8 cellular contexts compared by ENCODE assay signal in genomic region chr7:100429637-100430449, GRCh38. TPM values are rescaled to one million over a fixed set of nuclear protein-coding genes. Genes with fewer than 3 reads are reported as not detected.
DNase-seq lines count a peak whose midpoint lies in the region; ATAC-seq and TF ChIP-seq lines count a peak whose summit lies in the region.

TSS of gene MEPCE (plus strand) at chr7:100429831. CDS start at chr7:100430019, 188 bp downstream.

- peaks cover 0 to 6% (median 0%) of the 10 kb centered on the region in 4 donors for H3K9me3 ChIP-seq in upper lobe of left lung

- peaks cover 26 to 52% (median 31%) of the 10 kb centered on the region in 4 donors for H3K4me1 ChIP-seq in upper lobe of left lung

- H3K36me3 ChIP-seq in upper lobe of left lung, result peaks cover 5 to 31% (median 25%) of the 10 kb centered on the region in 4 donors

- TF ChIP-seq CTCF in GM13977 (IDR thresholded peaks at IDR 0.05; ENCODE audit: extremely low read depth, insufficient read depth, missing control alignments) (no peak), progenitor cell of endocrine pancreas (IDR thresholded peaks at IDR 0.05; ENCODE audit: unreplicated experiment) (no peak), upper lobe of left lung (IDR thresholded peaks at IDR 0.05) (peak in 1 of 6 experiments; percentile 7)

- WGBS in upper lobe of left lung, 2 donors, result 1 to 3% methylated on average over 14 to 57 of the region's 94 CpGs

- ATAC-seq in HG02884 (IDR thresholded peaks at IDR 0.05; ENCODE audit: unreplicated experiment) (peak; percentile 34), left cardiac atrium (peak; percentile 77 to 80), upper lobe of left lung (ENCODE audit: low FRiP score in 2 of 2) (peak; percentile 84)

- intact Hi-C loops in T-helper 2 cell treated with Interferon-gamma antibody and Interleukin-4, amounts not matched to agents 100 ng/mL and 5 ng/mL, for 36 hours (cut with micrococcal nuclease), result loop anchor here (1.0 to 10.0 kb wide), 10 partner anchors 49 to 925 kb away; partner anchors contain the start of genes AGFG2, FBXO24, GNB2 and LAMTOR4
- intact Hi-C loops in left cardiac atrium (cut with DNase I), result no loop called here

- TF ChIP-seq EP300 in upper lobe of left lung (IDR thresholded peaks at IDR 0.05), result no peak

- H3K27me3 Mint-ChIP-seq in progenitor cell of endocrine pancreas, result no peaks in the 10 kb centered on the region

- in situ Hi-C loops in GM13977 (cut with MboI; ENCODE audit: low pct_unique_long_range_greater_than_20kb, low sequenced_read_pairs, unreplicated experiment), result no loop called here

- peak within 1 kb of the TSS; percentile 98 to 100 (median 100) for H3K27ac ChIP-seq in upper lobe of left lung

- H3K4me1 Mint-ChIP-seq in progenitor cell of endocrine pancreas (ENCODE audit: low read depth), result peaks cover 20% of the 10 kb centered on the region

- H3K27ac Mint-ChIP-seq in progenitor cell of endocrine pancreas, result peak within 1 kb of the TSS; percentile 100

- peak in 3 of 4 donors; percentile 9 to 72 (median 65) for TF ChIP-seq POLR2A in upper lobe of left lung (IDR thresholded peaks at IDR 0.05)

- DNase-seq in GM13977 (ENCODE audit: low spot score) (peak; percentile 97), NCI-H187 treated with DMSO at 0.1 percent for 48 hours (lab: John Stamatoyannopoulos, UW) (peak; percentile 71), amygdala (lab: John Stamatoyannopoulos, UW) (peak; percentile 67 to 97 (median 91)), left cardiac atrium (peak; percentile 98), progenitor cell of endocrine pancreas (ENCODE audit: low spot score, unreplicated experiment) (peak; percentile 97), upper lobe of left lung (peak; percentile 97 to 99)

- H3K36me3 Mint-ChIP-seq in progenitor cell of endocrine pancreas (ENCODE audit: insufficient read depth), result peaks cover 9% of the 10 kb centered on the region

- H3K27me3 ChIP-seq in upper lobe of left lung, result no peaks in the 10 kb centered on the region

- peak within 1 kb of the TSS; percentile 72 to 94 (median 91) for H3K4me3 ChIP-seq in upper lobe of left lung

- no peaks in the 10 kb centered on the region for H3K9me3 Mint-ChIP-seq in progenitor cell of endocrine pancreas (ENCODE audit: low read depth)

- peak within 1 kb of the TSS; percentile 98 for H3K4me3 Mint-ChIP-seq in progenitor cell of endocrine pancreas (ENCODE audit: low read depth)

RNA-seq across cellular contexts. Expression of gene MEPCE, which starts in this region (rescaled TPM):
- total RNA-seq in T-helper 2 cell treated with Interferon-gamma antibody and Interleukin-4, amounts not matched to agents 100 ng/mL and 5 ng/mL, for 36 hours, result 42.6 and 44.4 TPM in 2 replicates
- 10 to 100 TPM; 20.9 to 23.9 TPM for total RNA-seq in left cardiac atrium
- total RNA-seq in progenitor cell of endocrine pancreas, result 34.6 and 35.4 TPM in 2 replicates
- 10 to 100 TPM; 19.3 to 45.4 (median 37.9) TPM for total RNA-seq in upper lobe of left lung

Comparison
In these comparisons a context has a peak if more than half of its experiments do, and no peak if none do; other contexts are left out.
1. Peak in every context shown above with its lines: DNase-seq, ATAC-seq, H3K4me3 ChIP-seq and H3K27ac ChIP-seq.
2. ATAC-seq: peak in every context shown above with its lines; median percentile 84 in upper lobe of left lung; 78 in left cardiac atrium; 34 in HG02884.